Comparison of ENCODE assay signal across 11 cellular contexts in the genomic region with DNA sequence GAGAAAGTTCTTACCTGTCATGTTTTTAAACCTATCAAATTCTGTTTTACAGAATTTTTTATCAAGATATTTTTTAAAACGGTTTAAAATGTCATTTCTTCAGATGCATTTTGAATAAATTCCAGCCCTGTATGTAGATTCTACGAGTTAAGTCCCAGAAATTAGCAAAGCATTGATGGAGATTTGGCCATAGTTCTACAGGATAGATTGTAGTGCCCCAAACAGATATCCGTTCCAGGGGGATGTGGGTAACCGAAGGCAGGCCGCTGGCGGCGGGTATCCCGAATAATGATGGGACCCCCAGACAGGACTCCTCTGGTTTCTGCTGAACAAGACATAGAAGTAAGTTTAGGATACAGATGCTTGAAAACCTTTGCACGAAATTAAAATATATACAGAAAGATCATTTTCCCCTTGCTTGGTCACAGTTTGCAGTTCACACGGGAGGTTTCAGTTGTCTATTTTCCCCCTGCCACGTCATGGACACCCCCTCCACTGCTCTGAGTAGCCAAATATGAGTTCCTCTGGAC. TPM values are rescaled to one million over a fixed set of nuclear protein-coding genes. Genes with fewer than 3 reads are reported as not detected.
A peak's percentile ranks its signal among the peaks of the same experiment; 100 is the strongest.
DNase-seq lines count a peak whose midpoint lies in the region; ATAC-seq and TF ChIP-seq lines count a peak whose summit lies in the region.
"Had no signal": no experiment of that assay in that cellular context is flagged by ENCODE, and none has a peak within 500 bp of the region (broad histone marks: within the 10 kb centered on the region; RNA-seq: fewer than 3 reads in every experiment).

No MANE protein-coding gene starts in this region.

- H3K4me3 ChIP-seq in SK-N-SH (ENCODE audit: low read depth in 2 of 2, low read length in 1 of 2), result peak overlapping the region; percentile 58 to 63
- H3K4me3 ChIP-seq in breast epithelium, result peak overlapping the region; percentile 37 to 68 (median 54)
- peak overlapping the region; percentile 61 to 76 for H3K4me3 ChIP-seq in mesenchymal stem cell (ENCODE audit: insufficient read depth in 1 of 2, low read depth in 1 of 2, low read length in 2 of 2)
- H3K4me3 ChIP-seq in tibial nerve, result peak overlapping the region; percentile 8 to 48 (median 40)
- H3K4me3 ChIP-seq in Karpas-422 (ENCODE audit: low read length), result no peak overlapping the region

- H3K23ac ChIP-seq in mesenchymal stem cell (ENCODE audit: low read length in 2 of 2), result no peak overlapping the region

- H3K36me3 ChIP-seq in SK-N-SH (replicated peaks in 1 of 2; ENCODE audit: control insufficient read depth in 1 of 2, insufficient read depth in 2 of 2, low read length in 1 of 2), result no peaks in the 10 kb centered on the region
- no peaks in the 10 kb centered on the region for H3K36me3 ChIP-seq in breast epithelium
- no peaks in the 10 kb centered on the region for H3K36me3 ChIP-seq in mesenchymal stem cell (ENCODE audit: control insufficient read depth in 1 of 2, insufficient read depth in 2 of 2, low read depth in 1 of 2, low read length in 2 of 2)
- no peaks in the 10 kb centered on the region for H3K36me3 ChIP-seq in tibial nerve
- no peaks in the 10 kb centered on the region for H3K36me3 ChIP-seq in Karpas-422 (ENCODE audit: insufficient read depth, low read length)

- no peak overlapping the region for H2AK5ac ChIP-seq in mesenchymal stem cell (ENCODE audit: low read length, severe bottlenecking)

- H3K79me2 ChIP-seq in SK-N-SH (ENCODE audit: insufficient read depth) (no peaks in the 10 kb centered on the region), Karpas-422 (ENCODE audit: low read length) (no peaks in the 10 kb centered on the region)

- H3K4ac ChIP-seq in mesenchymal stem cell (ENCODE audit: low read depth in 1 of 2, low read length in 2 of 2), result no peak overlapping the region

- intact Hi-C loops in breast epithelium (cut with DNase I; ENCODE audit: low total_unique reads), result no loop called here

- 3% methylated on average over 11 of the region's 11 CpGs for WGBS in SK-N-SH (ENCODE audit: low lambda C conversion rate)
- WGBS in mesenchymal stem cell, result 13% methylated on average over 7 of the region's 11 CpGs
- 1 to 2% methylated on average over 11 of the region's 11 CpGs for WGBS in tibial nerve, 2 donors

- H3K4me2 ChIP-seq in SK-N-SH (peak overlapping the region; percentile 92), mesenchymal stem cell (ENCODE audit: low read length, poor library complexity, severe bottlenecking) (peak overlapping the region; percentile 99), Karpas-422 (ENCODE audit: low read depth, low read length, poor library complexity, severe bottlenecking) (no peak overlapping the region)

- H2BK120ac ChIP-seq in mesenchymal stem cell (ENCODE audit: low read depth, low read length), result no peak overlapping the region

- TF ChIP-seq CTCF in SK-N-SH (IDR thresholded peaks at IDR 0.05), result no peak
- TF ChIP-seq CTCF in breast epithelium (IDR thresholded peaks at IDR 0.05), result no peak
- no peak for TF ChIP-seq CTCF in tibial nerve (IDR thresholded peaks at IDR 0.05)

- no peak overlapping the region for H4K8ac ChIP-seq in mesenchymal stem cell (ENCODE audit: low read length)

- no peaks in the 10 kb centered on the region for H3K79me1 ChIP-seq in mesenchymal stem cell (replicated peaks; ENCODE audit: low read length, poor library complexity, severe bottlenecking)

- H4K20me1 ChIP-seq in SK-N-SH (ENCODE audit: insufficient read depth) (no peaks in the 10 kb centered on the region), Karpas-422 (ENCODE audit: insufficient read depth, low read depth, low read length) (no peaks in the 10 kb centered on the region)

- H3K14ac ChIP-seq in mesenchymal stem cell (ENCODE audit: low read length in 2 of 2), result no peak overlapping the region

- H3K27ac ChIP-seq in SK-N-SH (ENCODE audit: low read depth in 2 of 2, low read length in 1 of 2) (peak overlapping the region in 1 of 2 experiments; percentile 97; a peak in 2 of 4 replicates), breast epithelium (no peak overlapping the region), mesenchymal stem cell (ENCODE audit: low read length, poor library complexity, severe bottlenecking) (no peak overlapping the region), tibial nerve (no peak overlapping the region), Karpas-422 (ENCODE audit: low read length) (no peak overlapping the region)

- TF ChIP-seq EP300 in SK-N-SH (IDR thresholded peaks at IDR 0.05; ENCODE audit: borderline replicate concordance in 1 of 2, low read depth in 1 of 2, low read length in 1 of 2) (no peak), tibial nerve (IDR thresholded peaks at IDR 0.05) (no peak)

- H3K27me3 ChIP-seq in SK-N-SH (ENCODE audit: insufficient read depth) (peaks cover 37% of the 10 kb centered on the region), breast epithelium (peaks cover 0 to 46% of the 10 kb centered on the region in 2 donors), mesenchymal stem cell (ENCODE audit: control insufficient read depth in 1 of 2, insufficient read depth in 1 of 2, low read length in 2 of 2) (peaks cover 32 to 91% of the 10 kb centered on the region in 2 experiments), tibial nerve (peaks cover 0 to 65% of the 10 kb centered on the region in 2 donors), Karpas-422 (ENCODE audit: low read length) (no peaks in the 10 kb centered on the region)

- TF ChIP-seq RAD21 in SK-N-SH (IDR thresholded peaks at IDR 0.05; ENCODE audit: low read length), result no peak

- H2BK15ac ChIP-seq in mesenchymal stem cell (ENCODE audit: low read depth, poor library complexity, severe bottlenecking), result no peak overlapping the region

- peak overlapping the region; percentile 84; the same call in 1 of the 2 replicates for H2AFZ ChIP-seq in SK-N-SH (ENCODE audit: low read depth)
- no peak overlapping the region for H2AFZ ChIP-seq in mesenchymal stem cell (ENCODE audit: low read depth, low read length)
- no peak overlapping the region for H2AFZ ChIP-seq in Karpas-422 (ENCODE audit: low read length)

- H3F3A ChIP-seq in SK-N-SH (replicated peaks; ENCODE audit: insufficient read depth), result no peaks in the 10 kb centered on the region

- CTCF ChIA-PET in SK-N-SH (lab: Yijun Ruan, JAX), result interaction anchor here (0.7 to 5.7 kb wide), 9 partner anchors 17 to 384 kb away, joined by 3 to 49 read pairs (median 8); no protein-coding TSS in a partner anchor

- H3K9me3 ChIP-seq in SK-N-SH (no peaks in the 10 kb centered on the region), breast epithelium (no peaks in the 10 kb centered on the region), mesenchymal stem cell (ENCODE audit: control insufficient read depth, low read length) (no peaks in the 10 kb centered on the region), tibial nerve (no peaks in the 10 kb centered on the region), Karpas-422 (ENCODE audit: low read length) (no peaks in the 10 kb centered on the region)

- TF ChIP-seq POLR2A in breast epithelium (IDR thresholded peaks at IDR 0.05) (no peak), tibial nerve (IDR thresholded peaks at IDR 0.05) (no peak)

- POLR2A ChIA-PET in SK-N-SH (lab: Yijun Ruan, JAX), result interaction anchor here (1.9 kb wide), 1 partner anchor 65 kb away, joined by 15 read pairs; no protein-coding TSS in a partner anchor

- no peak overlapping the region for H2BK5ac ChIP-seq in mesenchymal stem cell (ENCODE audit: low read depth, low read length, poor library complexity, severe bottlenecking)

- no peaks in the 10 kb centered on the region for H3K9me2 ChIP-seq in SK-N-SH
- H3K9me2 ChIP-seq in Karpas-422 (replicated peaks; ENCODE audit: insufficient read depth, low read length), result no peaks in the 10 kb centered on the region

- H3K18ac ChIP-seq in mesenchymal stem cell (ENCODE audit: low read depth in 1 of 2, low read length in 2 of 2), result no peak overlapping the region

- ATAC-seq in SK-N-SH treated with all-trans-retinoic acid at 6 μM for 48 hours (no peak), GM18909 (IDR thresholded peaks at IDR 0.05; ENCODE audit: poor library complexity, unreplicated experiment) (no peak)

- no peak overlapping the region for H4K91ac ChIP-seq in mesenchymal stem cell (ENCODE audit: low read length)

- peak; percentile 40 for DNase-seq in SK-N-SH
- DNase-seq in breast epithelium (ENCODE audit: low spot score in 2 of 2), result no peak
- DNase-seq in mesenchymal stem cell, result no peak
- no peak for DNase-seq in tibial nerve (ENCODE audit: low spot score in 2 of 2)
- no peak for DNase-seq in NCI-H1105 treated with DMSO at 0.1 percent for 48 hours (lab: John Stamatoyannopoulos, UW)
- DNase-seq in Karpas-422, result no peak
- DNase-seq: effector CD8-positive, alpha-beta T cell had no signal

- H3K9ac ChIP-seq in SK-N-SH, result no peak overlapping the region
- no peak overlapping the region for H3K9ac ChIP-seq in mesenchymal stem cell (ENCODE audit: low read length)
- H3K9ac ChIP-seq in Karpas-422 (ENCODE audit: low read length), result no peak overlapping the region

- H3K4me1 ChIP-seq in SK-N-SH (ENCODE audit: control insufficient read depth in 1 of 2, insufficient read depth in 2 of 2, low read depth in 1 of 2, low read length in 1 of 2) (peaks cover 0 to 3% of the 10 kb centered on the region in 2 experiments; a peak in 1 of 4 replicates), breast epithelium (peaks cover 0 to 2% of the 10 kb centered on the region in 2 donors), mesenchymal stem cell (ENCODE audit: control insufficient read depth, insufficient read depth, low read depth, low read length) (peaks cover 23% of the 10 kb centered on the region), tibial nerve (peaks cover 0 to 37% (median 17%) of the 10 kb centered on the region in 4 donors), Karpas-422 (ENCODE audit: low read length) (no peaks in the 10 kb centered on the region)

- H2BK12ac ChIP-seq in mesenchymal stem cell (ENCODE audit: low read length in 2 of 2), result no peak overlapping the region

TF ChIP-seq in SK-N-SH, 30 proteins besides CTCF, POLR2A, EP300 and RAD21:
- TF ChIP-seq POLR2AphosphoS5 (IDR thresholded peaks at IDR 0.05; ENCODE audit: low read depth, low read length), result no peak

TF ChIP-seq in SK-N-SH treated with all-trans-retinoic acid at 6 μM for 48 hours, 23 proteins besides CTCF, POLR2A, EP300 and RAD21 (continues in another document):
- TF ChIP-seq ZC3H10 (CRISPR knock-in tag; IDR thresholded peaks at IDR 0.05) (no peak), TCF4 (CRISPR knock-in tag; IDR thresholded peaks at IDR 0.05; ENCODE audit: borderline replicate concordance) (no peak), ZNF565 (CRISPR knock-in tag; conservative IDR thresholded peaks at IDR 0.05; ENCODE audit: low read depth) (no peak), ESRRG (CRISPR knock-in tag; IDR thresholded peaks at IDR 0.05) (no peak), OSR1 (CRISPR knock-in tag; IDR thresholded peaks at IDR 0.05) (no peak), TOX (CRISPR knock-in tag; IDR thresholded peaks at IDR 0.05; ENCODE audit: borderline replicate concordance) (no peak)

RNA-seq across cellular contexts. Expression of a gene that starts 0.8 kb away (rescaled TPM):
- polyA plus RNA-seq in SK-N-SH (2012; rRNA removed), result 0.07 and 0.49 TPM in 2 replicates
- polyA plus RNA-seq in SK-N-SH (2012; cell fraction: cytosol; rRNA removed), result 0.37 and 0.63 TPM in 2 replicates
- 0.23 TPM in 2 replicates for polyA plus RNA-seq in SK-N-SH (2012; cell fraction: nucleus; rRNA removed)
- under 1 TPM in 1 of 3 donors, not detected in 2; under 0.01 TPM for total RNA-seq in breast epithelium
- polyA plus RNA-seq in mesenchymal stem cell (2013, experiment 1 of 2), result not detected
- polyA plus RNA-seq in mesenchymal stem cell (2013, experiment 2 of 2), result not detected
- not detected for total RNA-seq in tibial nerve
- total RNA-seq in Karpas-422 (2014; rRNA removed; shearing (Covaris generic); ENCODE audit: low replicate concordance), result 6.5 and 18.5 TPM in 2 replicates
- total RNA-seq: SK-MEL-5 had no signal
- polyA plus RNA-seq: BJ had no signal
